ENCODE assay signal across 11 cellular contexts in genomic region chr12:123808167-123808566, GRCh38. TPM values are rescaled to one million over a fixed set of nuclear protein-coding genes. Genes with fewer than 3 reads are reported as not detected.
DNase-seq lines count a peak whose midpoint lies in the region; ATAC-seq and TF ChIP-seq lines count a peak whose summit lies in the region.
"Had no signal": no experiment of that assay in that cellular context is flagged by ENCODE, and none has a peak within 500 bp of the region (broad histone marks: within the 10 kb centered on the region; RNA-seq: fewer than 3 reads in every experiment).

No MANE protein-coding gene starts in this region.

- intact Hi-C loops in posterior vena cava (cut with DNase I) = no loop called here

- H3K4me3 Mint-ChIP-seq in WTC11 = no peak overlapping the region
- H3K4me3 Mint-ChIP-seq: activated naive CD4-positive, alpha-beta T cell treated with anti-CD3 and anti-CD28 coated beads, Interleukin-2, amount 50 U/mL, for 24 hours; stimulated activated naive B cell treated with anti-CD40 and anti-IgM and Interleukin-4, amounts not matched to agents 10 μg/mL and 1 μg/mL and 100 μg/mL, for 72 hours had no signal

- peak; percentile 9 for DNase-seq in HK-2 (ENCODE audit: unreplicated experiment)
- peak; percentile 40 for DNase-seq in WTC11 (ENCODE audit: low spot score)
- DNase-seq in left kidney (ENCODE audit: low read depth, low spot score) = peak; percentile 12
- DNase-seq in posterior vena cava (ENCODE audit: low spot score) = no peak
- DNase-seq in activated naive CD4-positive, alpha-beta T cell treated with anti-CD3 and anti-CD28 coated beads, Interleukin-2, amount 50 U/mL, for 16 hours = no peak
- DNase-seq in activated gamma-delta T cell treated with Interleukin-2 at 50 U/mL for 16 hours = no peak
- DNase-seq: NCI-H1436; stimulated activated naive B cell treated with anti-CD40 and anti-IgM and Interleukin-4, amounts not matched to agents 10 μg/mL and 1 μg/mL and 100 μg/mL, for 72 hours had no signal

- H3K4me1 Mint-ChIP-seq in WTC11 = peaks cover 3% of the 10 kb centered on the region; the same call in 1 of the 2 replicates
- H3K4me1 Mint-ChIP-seq: activated naive CD4-positive, alpha-beta T cell treated with anti-CD3 and anti-CD28 coated beads, Interleukin-2, amount 50 U/mL, for 24 hours had no signal

- POLR2A ChIA-PET in WTC11 (lab: Charles Lee) = no interaction called here

- CTCF ChIA-PET in WTC11 (lab: Charles Lee) = interaction anchor here (1.0 kb wide), 1 partner anchor 131 kb away, joined by 5 read pairs; no protein-coding TSS in a partner anchor

- H3K9me3 Mint-ChIP-seq in WTC11 = no peaks in the 10 kb centered on the region
- H3K9me3 Mint-ChIP-seq: activated naive CD4-positive, alpha-beta T cell treated with anti-CD3 and anti-CD28 coated beads, Interleukin-2, amount 50 U/mL, for 24 hours; stimulated activated naive B cell treated with anti-CD40 and anti-IgM and Interleukin-4, amounts not matched to agents 10 μg/mL and 1 μg/mL and 100 μg/mL, for 72 hours had no signal

- no peak overlapping the region for H3K27ac ChIP-seq in C4-2B

- TF ChIP-seq CTCF in C4-2B (conservative IDR thresholded peaks at IDR 0.05) (peak; percentile 28), WTC11 (IDR thresholded peaks at IDR 0.05) (no peak; the same call in 1 of the 2 replicates)

- H3K36me3 Mint-ChIP-seq in WTC11 = no peaks in the 10 kb centered on the region
- H3K36me3 Mint-ChIP-seq: activated naive CD4-positive, alpha-beta T cell treated with anti-CD3 and anti-CD28 coated beads, Interleukin-2, amount 50 U/mL, for 24 hours had no signal

- H3K27me3 Mint-ChIP-seq in WTC11 (ENCODE audit: low read depth) = peaks cover 15% of the 10 kb centered on the region

- no peak overlapping the region for H3K27ac Mint-ChIP-seq in WTC11
- H3K27ac Mint-ChIP-seq: activated naive CD4-positive, alpha-beta T cell treated with anti-CD3 and anti-CD28 coated beads, Interleukin-2, amount 50 U/mL, for 24 hours; stimulated activated naive B cell treated with anti-CD40 and anti-IgM and Interleukin-4, amounts not matched to agents 10 μg/mL and 1 μg/mL and 100 μg/mL, for 72 hours had no signal

- ATAC-seq in WTC11 = peak; percentile 81
- no peak for ATAC-seq in GM19035 (IDR thresholded peaks at IDR 0.05; ENCODE audit: unreplicated experiment)
- ATAC-seq: stimulated activated naive B cell treated with anti-CD40 and anti-IgM and Interleukin-4, amounts not matched to agents 10 μg/mL and 1 μg/mL and 100 μg/mL, for 72 hours had no signal

TF ChIP-seq in WTC11, 78 proteins besides CTCF, POLR2A, EP300 and RAD21:
- TF ChIP-seq ZNF232 (CRISPR knock-in tag; IDR thresholded peaks at IDR 0.05) (no peak), NFYB (CRISPR knock-in tag; conservative IDR thresholded peaks at IDR 0.05; ENCODE audit: low read depth) (no peak), MXD4 (CRISPR knock-in tag; IDR thresholded peaks at IDR 0.05; ENCODE audit: borderline replicate concordance) (no peak), ESRRA (CRISPR knock-in tag; IDR thresholded peaks at IDR 0.05; ENCODE audit: borderline replicate concordance) (no peak), HMGA2 (CRISPR knock-in tag; IDR thresholded peaks at IDR 0.05) (no peak), ZBTB43 (CRISPR knock-in tag; IDR thresholded peaks at IDR 0.05) (no peak), PREB (CRISPR knock-in tag; IDR thresholded peaks at IDR 0.05; ENCODE audit: borderline replicate concordance) (no peak), EMX1 (CRISPR knock-in tag; IDR thresholded peaks at IDR 0.05) (no peak), ATF1 (CRISPR knock-in tag; IDR thresholded peaks at IDR 0.05) (no peak)

RNA-seq across cellular contexts. Expression of gene DNAH10, which starts 46.1 kb away (rescaled TPM):
- total RNA-seq in WTC11 (2021) (0.07 to 0.11 TPM (median 0.09 TPM) in 3 replicates), posterior vena cava (not detected)

Comparison
In these comparisons a context has a peak if more than half of its experiments do, and no peak if none do; other contexts are left out.
1. DNase-seq: peak in HK-2 (single experiment), WTC11 (single experiment) and left kidney (single experiment); none in posterior vena cava (single experiment), activated naive CD4-positive, alpha-beta T cell treated with anti-CD3 and anti-CD28 coated beads, Interleukin-2, amount 50 U/mL, for 16 hours (single experiment) and activated gamma-delta T cell treated with Interleukin-2 at 50 U/mL for 16 hours (single experiment).